1 cellular context compared by ENCODE assay signal in the genomic region with DNA sequence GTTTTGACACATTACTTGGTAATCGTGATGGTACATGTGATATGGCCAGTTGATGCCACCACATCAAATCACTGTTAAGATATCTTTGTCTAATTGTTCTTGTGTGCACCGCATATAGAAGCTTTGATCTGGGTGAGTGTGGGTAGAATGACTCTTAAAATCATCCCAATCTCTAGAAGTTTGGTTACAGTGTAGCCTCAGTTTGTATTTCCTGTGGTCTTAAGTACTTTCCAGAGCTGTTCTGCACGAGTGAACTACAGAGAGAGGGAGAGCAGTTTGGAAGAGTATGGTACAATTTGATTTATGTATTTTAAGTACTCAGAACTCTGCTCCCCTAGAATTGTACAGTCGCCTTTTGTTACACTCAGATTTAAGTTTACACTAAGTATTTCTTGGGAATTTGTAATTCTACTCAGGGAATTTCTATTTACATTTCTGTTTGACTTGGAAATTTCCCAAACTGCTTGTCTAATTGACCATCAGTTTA.
TF ChIP-seq lines count a peak whose summit lies in the region.

No MANE protein-coding gene starts in this region.

TF ChIP-seq in WTC11, 78 proteins besides CTCF, POLR2A, EP300 and RAD21 (continued from another document):
- TF ChIP-seq ARID4B (CRISPR knock-in tag; IDR thresholded peaks at IDR 0.05; ENCODE audit: borderline replicate concordance) (no peak), TEAD1 (CRISPR knock-in tag; IDR thresholded peaks at IDR 0.05) (no peak)
